ENCODE assay signal across 7 cellular contexts in genomic region chr7:67025459-67025858, GRCh38. TPM values are rescaled to one million over a fixed set of nuclear protein-coding genes. Genes with fewer than 3 reads are reported as not detected.
DNase-seq lines count a peak whose midpoint lies in the region; ATAC-seq and TF ChIP-seq lines count a peak whose summit lies in the region.
"Not testable (repeated sequence)": the region's sequence is repeated elsewhere in the genome, so short reads cannot be mapped to it uniquely, and the experiment has no call there.

No MANE protein-coding gene starts in this region.

- not testable (repeated sequence) for H3K9me3 ChIP-seq in IMR-90 (ENCODE audit: control insufficient read depth, insufficient read depth, low read length); SJSA1 (replicated peaks)

- H3K27me3 ChIP-seq in BJ (ENCODE audit: control insufficient read depth, insufficient read depth, low read length); IMR-90 (ENCODE audit: control insufficient read depth, insufficient read depth, low read length); SJSA1 (replicated peaks); brain microvascular endothelial cell (replicated peaks): not testable (repeated sequence)

- H3K4me1 ChIP-seq in IMR-90 (ENCODE audit: control insufficient read depth, insufficient read depth, low read length); SJSA1 (replicated peaks): not testable (repeated sequence)

- H2AFZ ChIP-seq in IMR-90 (replicated peaks; ENCODE audit: low read length, poor library complexity): not testable (repeated sequence)

- H3K9ac ChIP-seq in IMR-90 (ENCODE audit: low read depth, low read length): peak overlapping the region; percentile 23; the same call in 1 of the 2 replicates

- peak overlapping the region; percentile 99 for H3K14ac ChIP-seq in IMR-90 (replicated peaks; ENCODE audit: low read depth, low read length)

- WGBS in IMR-90 (ENCODE audit: extremely low coverage in 2 of 2, insufficient read length in 1 of 2), 2 experiments: no CpG with 5 or more reads among the region's 1 CpG

- H3K4me2 ChIP-seq in IMR-90 (ENCODE audit: low read depth, low read length): not testable (repeated sequence)

- not testable (repeated sequence) for H4K5ac ChIP-seq in IMR-90 (ENCODE audit: low read depth, low read length)

- not testable (repeated sequence) for H3K4me3 ChIP-seq in BJ (ENCODE audit: low read depth, low read length); IMR-90 (ENCODE audit: insufficient read depth, low read depth, low read length); SJSA1; brain microvascular endothelial cell (ENCODE audit: low read depth, low read length)

- H3K18ac ChIP-seq in IMR-90 (ENCODE audit: low read depth, low read length): not testable (repeated sequence)

- TF ChIP-seq RAD21 in IMR-90 (IDR thresholded peaks at IDR 0.05; ENCODE audit: low read length): not testable (repeated sequence)

- not testable (repeated sequence) for H3K56ac ChIP-seq in IMR-90 (ENCODE audit: extremely low read depth, insufficient read depth, low read length)

- BruUV-seq in IMR-90 (replicated peaks; lab: Mats Ljungman, UMichigan): not testable (repeated sequence)

- H2AK5ac ChIP-seq in IMR-90 (ENCODE audit: low read depth, low read length): not testable (repeated sequence)

- POLR2A ChIA-PET in BJ (lab: Charles Lee); IMR-90 (lab: Charles Lee; ENCODE audit: unreplicated experiment): not testable (repeated sequence)

- ATAC-seq in IMR-90 (ENCODE audit: low read depth) (peak; percentile 99), esophagus mucosa (peak; percentile 65)

- not testable (repeated sequence) for TF ChIP-seq CTCF in BJ (IDR thresholded peaks at IDR 0.05; ENCODE audit: insufficient read depth, low read depth, low read length); IMR-90 (conservative IDR thresholded peaks at IDR 0.05; ENCODE audit: low read depth, low read length); brain microvascular endothelial cell (IDR thresholded peaks at IDR 0.05; ENCODE audit: low read depth, low read length, missing control alignments)

- H3K9me1 ChIP-seq in IMR-90 (ENCODE audit: insufficient read depth, low read length): not testable (repeated sequence)

- not testable (repeated sequence) for TF ChIP-seq POLR2A in IMR-90 (IDR thresholded peaks at IDR 0.05; ENCODE audit: low read depth, low read length)

- not testable (repeated sequence) for H4K20me1 ChIP-seq in IMR-90 (ENCODE audit: insufficient read depth, low read length)

- H3K36me3 ChIP-seq in BJ (ENCODE audit: control insufficient read depth, insufficient read depth, low read length): not testable (repeated sequence)
- H3K36me3 ChIP-seq in IMR-90 (ENCODE audit: control insufficient read depth, insufficient read depth, low read length) (peaks cover 18% of the 10 kb centered on the region), SJSA1 (peaks cover 22% of the 10 kb centered on the region), brain microvascular endothelial cell (replicated peaks) (peaks cover 13% of the 10 kb centered on the region)

- H3K23ac ChIP-seq in IMR-90 (ENCODE audit: low read depth, low read length): peak overlapping the region; percentile 31; the same call in 1 of the 2 replicates

- DNase-seq in BJ (ENCODE audit: low read depth): peak; percentile 26
- peak; percentile 73 for DNase-seq in IMR-90
- peak; percentile 21 to 68 for DNase-seq in SJSA1 (ENCODE audit: low read depth in 1 of 2, low spot score in 2 of 2)
- DNase-seq in brain microvascular endothelial cell: peak; percentile 85
- DNase-seq in iris pigment epithelial cell (ENCODE audit: low read depth): peak; percentile 77
- DNase-seq in non-pigmented ciliary epithelial cell (ENCODE audit: low read depth): peak; percentile 37

- H3K27ac ChIP-seq in IMR-90 (ENCODE audit: insufficient read depth, low read length): peak overlapping the region; percentile 84; the same call in 1 of the 2 replicates
- peak overlapping the region; percentile 75 for H3K27ac ChIP-seq in SJSA1
- peak overlapping the region; percentile 67 for H3K27ac ChIP-seq in brain microvascular endothelial cell

- H2BK5ac ChIP-seq in IMR-90 (ENCODE audit: low read depth, low read length, poor library complexity, severe bottlenecking): peak overlapping the region; percentile 88

- H2AK9ac ChIP-seq in IMR-90 (replicated peaks; ENCODE audit: low read depth, low read length, poor library complexity): not testable (repeated sequence)

- in situ Hi-C loops in IMR-90 (cut with MboI; ENCODE audit: low sequenced_read_pairs); brain microvascular endothelial cell (cut with HindIII; ENCODE audit: low pct_ligation_motif_present, low sequenced_read_pairs): not testable (repeated sequence)

- intact Hi-C loops in IMR-90 (cut with micrococcal nuclease): not testable (repeated sequence)

- H2BK120ac ChIP-seq in IMR-90 (ENCODE audit: low read depth, low read length): peak overlapping the region; percentile 88; the same call in 1 of the 2 replicates

- H2BK20ac ChIP-seq in IMR-90 (ENCODE audit: low read depth, low read length): peak overlapping the region; percentile 67; the same call in 1 of the 2 replicates

- peak overlapping the region; percentile 92; the same call in 1 of the 3 replicates for H2BK15ac ChIP-seq in IMR-90 (ENCODE audit: low read depth, low read length)

- H3K79me1 ChIP-seq in IMR-90 (ENCODE audit: low read depth in 1 of 2, low read length in 2 of 2): peaks cover 11 to 14% of the 10 kb centered on the region in 2 experiments

- 0 out of 2 replicates have a peak overlapping the region, but pooled peaks have one; percentile 94 for H4K91ac ChIP-seq in IMR-90 (ENCODE audit: insufficient read depth, low read depth, low read length)

- peak overlapping the region; percentile 94; the same call in 1 of the 2 replicates for H3K4ac ChIP-seq in IMR-90 (ENCODE audit: low read depth, low read length)

- dilution Hi-C loops in IMR-90 (cut with HindIII; ENCODE audit: low sequenced_read_pairs, unreplicated experiment): not testable (repeated sequence)

- peak overlapping the region in 1 of 2 experiments; percentile 99; a peak in 2 of 4 replicates for H4K8ac ChIP-seq in IMR-90 (ENCODE audit: low read depth in 2 of 2, low read length in 2 of 2)

- CTCF ChIA-PET in BJ (lab: Yijun Ruan, JAX): not testable (repeated sequence)
- CTCF ChIA-PET in IMR-90 (lab: Yijun Ruan, JAX): interaction anchor here (1.0 kb wide), 1 partner anchor 9 kb away, joined by 3 read pairs; no protein-coding TSS in a partner anchor

RNA-seq across cellular contexts. Expression of gene TYW1, which starts 28.8 kb away (rescaled TPM):
- polyA plus RNA-seq in BJ (2011; rRNA removed) (13.0 and 15.3 TPM in 2 replicates), IMR-90 (2012; rRNA removed) (9.6 and 10.7 TPM in 2 replicates)
- polyA minus RNA-seq in BJ (2011; rRNA and poly(A)+ RNA removed): 12.9 and 16.7 TPM in 2 replicates
- total RNA-seq in IMR-90 (2012; rRNA removed) (23.7 and 27.8 TPM in 2 replicates), esophagus mucosa (7.8 TPM)
- polyA plus RNA-seq in IMR-90 (2012; cell fraction: cytosol; rRNA removed): 3.5 and 5.0 TPM in 2 replicates
- polyA plus RNA-seq in IMR-90 (2012; cell fraction: nucleus; rRNA removed; ENCODE audit: low replicate concordance): 3.3 and 9.4 TPM in 2 replicates
- 17.3 and 23.0 TPM in 2 replicates for total RNA-seq in SJSA1 (2014; rRNA removed; shearing (Covaris generic))

RNA-seq across cellular contexts. Expression of gene SBDS, which starts 30.1 kb away (rescaled TPM):
- polyA plus RNA-seq in BJ (2011; rRNA removed) (52.5 and 104 TPM in 2 replicates), IMR-90 (2012; rRNA removed) (63.4 and 65.7 TPM in 2 replicates)
- 13.9 and 17.4 TPM in 2 replicates for polyA minus RNA-seq in BJ (2011; rRNA and poly(A)+ RNA removed)
- total RNA-seq in IMR-90 (2012; rRNA removed) (43.0 and 94.2 TPM in 2 replicates), esophagus mucosa (75.4 TPM)
- 23.9 and 24.9 TPM in 2 replicates for polyA plus RNA-seq in IMR-90 (2012; cell fraction: cytosol; rRNA removed)
- polyA plus RNA-seq in IMR-90 (2012; cell fraction: nucleus; rRNA removed; ENCODE audit: low replicate concordance): 8.3 and 34.7 TPM in 2 replicates
- total RNA-seq in SJSA1 (2014; rRNA removed; shearing (Covaris generic)): 130 and 158 TPM in 2 replicates

Comparison
In these comparisons a context has a peak if more than half of its experiments do, and no peak if none do; other contexts are left out.
1. DNase-seq: peak in every context shown above with its lines; median percentile 85 in brain microvascular endothelial cell; 77 in iris pigment epithelial cell; 73 in IMR-90; 44 in SJSA1; 37 in non-pigmented ciliary epithelial cell; 26 in BJ.